In the genomic region with DNA sequence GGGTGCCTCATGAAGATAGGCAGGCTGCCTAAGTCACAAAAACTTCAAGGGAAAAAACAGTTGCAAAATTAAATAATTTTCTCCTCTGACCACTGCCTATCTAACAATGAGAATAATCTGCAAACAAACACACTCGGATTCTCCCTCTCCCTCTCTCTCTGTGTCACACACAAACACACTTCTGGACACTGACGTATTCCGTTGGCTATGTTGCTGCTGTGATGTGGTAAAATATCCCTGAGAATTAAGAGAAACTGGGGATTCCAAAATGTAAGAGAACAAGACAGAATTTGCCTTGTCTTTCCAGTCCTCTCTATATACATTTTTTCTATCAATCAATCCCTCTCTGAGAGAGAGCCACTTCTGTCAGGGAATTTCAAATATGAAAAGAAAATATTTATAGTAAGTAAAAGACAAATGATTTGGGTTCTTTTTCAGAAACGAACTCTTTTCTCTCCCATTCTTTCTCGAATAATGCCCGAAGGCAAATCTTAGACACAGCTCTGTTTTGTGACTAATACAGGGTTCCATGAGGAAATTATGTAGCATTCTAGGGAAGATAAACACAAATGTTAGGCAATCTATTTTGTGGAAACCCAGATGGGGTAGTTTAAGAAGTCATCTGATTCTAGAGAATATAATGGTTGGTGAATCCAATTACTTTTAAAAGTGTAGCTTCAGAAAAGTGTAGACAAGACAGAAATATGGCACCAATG, we compare ENCODE assay signal across 24 cellular contexts.
DNase-seq lines count a peak whose midpoint lies in the region; ATAC-seq and TF ChIP-seq lines count a peak whose summit lies in the region.
"Had no signal": no experiment of that assay in that cellular context is flagged by ENCODE, and none has a peak within 500 bp of the region (broad histone marks: within the 10 kb centered on the region; RNA-seq: fewer than 3 reads in every experiment).

No MANE protein-coding gene starts in this region.

- no peak for TF ChIP-seq CTCF in mesothelial cell of epicardium (IDR thresholded peaks at IDR 0.05; ENCODE audit: unreplicated experiment)
- TF ChIP-seq CTCF in heart right ventricle (IDR thresholded peaks at IDR 0.05): no peak

- no peak for ATAC-seq in heart right ventricle
- ATAC-seq: natural killer cell treated with Interleukin-12 subunit alpha and Interleukin-12 subunit beta and Interleukin-15 and Interleukin-18, amount 100 ng/mL, for 72 hours had no signal

- DNase-seq in COLO829 (ENCODE audit: low spot score) (peak; percentile 13), M059J (ENCODE audit: low read depth) (peak; percentile 76), dedifferentiated amniotic fluid mesenchymal stem cell (ENCODE audit: extremely low spot score) (peak; percentile 26), mesothelial cell of epicardium (ENCODE audit: low spot score in 2 of 2, unreplicated experiment in 2 of 2) (no peak), RKO (ENCODE audit: low spot score) (no peak), NOMO-1 treated with DMSO at 0.1 percent for 48 hours (lab: John Stamatoyannopoulos, UW; ENCODE audit: unreplicated experiment) (no peak), heart right ventricle (no peak)
- no peak for DNase-seq in activated CD4-positive, alpha-beta T cell treated with anti-CD3 and anti-CD28 coated beads, Interleukin-2, amount 50 U/mL, for 48 hours
- DNase-seq: activated CD4-positive, CD25-positive, alpha-beta regulatory T cell treated with anti-CD3 and anti-CD28 coated beads, Interleukin-2, amount 50 U/mL, for 72 hours; activated CD8-positive, alpha-beta memory T cell treated with anti-CD3 and anti-CD28 coated beads for 24 hours; activated naive CD4-positive, alpha-beta T cell treated with anti-CD3 and anti-CD28 coated beads, Interleukin-2, amount 10 ng/mL, durations not matched to agents 7 days and 5 days; activated T-cell treated with anti-CD3 and anti-CD28 coated beads, Interleukin-2, amount 50 U/mL, for 48 hours; Caco-2; kidney glomerular epithelial cell; NCI-H1436 treated with DMSO at 0.1 percent for 48 hours; NCI-H2171; NCI-H526 treated with DMSO at 0.1 percent for 48 hours; SHP77; stimulated activated CD4-positive, alpha-beta T cell treated with anti-CD3 and anti-CD28 coated beads, Interleukin-4, amount 100 ng/mL, for 1 hour; tibial artery had no signal

- H3K36me3 ChIP-seq in heart right ventricle: peaks cover 0 to 12% (median 6%) of the 10 kb centered on the region in 9 donors

- H3K27ac ChIP-seq in heart right ventricle: no peak overlapping the region
- H3K27ac ChIP-seq: tibial artery had no signal

- H3K36me3 Mint-ChIP-seq in mesothelial cell of epicardium: peaks cover 15% of the 10 kb centered on the region
- H3K36me3 Mint-ChIP-seq: activated naive CD4-positive, alpha-beta T cell treated with anti-CD3 and anti-CD28 coated beads, Interleukin-2, amount 10 ng/mL, durations not matched to agents 7 days and 5 days had no signal

- WGBS in heart right ventricle, 2 donors: 86 to 88% methylated on average over 6 of the region's 6 CpGs

- H3K27ac Mint-ChIP-seq in mesothelial cell of epicardium: peak overlapping the region; percentile 89
- H3K27ac Mint-ChIP-seq: activated naive CD4-positive, alpha-beta T cell treated with anti-CD3 and anti-CD28 coated beads, Interleukin-2, amount 10 ng/mL, durations not matched to agents 7 days and 5 days; memory B cell; natural killer cell treated with Interleukin-12 subunit alpha and Interleukin-12 subunit beta and Interleukin-15 and Interleukin-18, amount 100 ng/mL, for 72 hours; stimulated activated naive CD8-positive, alpha-beta T cell treated with anti-CD3 and anti-CD28 coated beads, Interleukin-15, Interleukin-2, amounts not matched to agents 100 ng/mL and 50 ng/mL, for 24 hours had no signal

- no peaks in the 10 kb centered on the region for H3K27me3 Mint-ChIP-seq in mesothelial cell of epicardium (ENCODE audit: low read depth)
- H3K27me3 Mint-ChIP-seq: activated naive CD4-positive, alpha-beta T cell treated with anti-CD3 and anti-CD28 coated beads, Interleukin-2, amount 10 ng/mL, durations not matched to agents 7 days and 5 days; memory B cell; natural killer cell treated with Interleukin-12 subunit alpha and Interleukin-12 subunit beta and Interleukin-15 and Interleukin-18, amount 100 ng/mL, for 72 hours; stimulated activated naive CD8-positive, alpha-beta T cell treated with anti-CD3 and anti-CD28 coated beads, Interleukin-15, Interleukin-2, amounts not matched to agents 100 ng/mL and 50 ng/mL, for 24 hours had no signal

- no peak overlapping the region for H3K4me3 Mint-ChIP-seq in mesothelial cell of epicardium
- H3K4me3 Mint-ChIP-seq: activated naive CD4-positive, alpha-beta T cell treated with anti-CD3 and anti-CD28 coated beads, Interleukin-2, amount 10 ng/mL, durations not matched to agents 7 days and 5 days; memory B cell; natural killer cell treated with Interleukin-12 subunit alpha and Interleukin-12 subunit beta and Interleukin-15 and Interleukin-18, amount 100 ng/mL, for 72 hours; stimulated activated naive CD8-positive, alpha-beta T cell treated with anti-CD3 and anti-CD28 coated beads, Interleukin-15, Interleukin-2, amounts not matched to agents 100 ng/mL and 50 ng/mL, for 24 hours had no signal

- intact Hi-C loops in heart right ventricle (cut with DNase I): no loop called here

- no peak overlapping the region for H3K4me3 ChIP-seq in heart right ventricle
- H3K4me3 ChIP-seq: smooth muscle cell, tibial artery had no signal

- H3K27me3 ChIP-seq in heart right ventricle: no peaks in the 10 kb centered on the region
- H3K27me3 ChIP-seq: tibial artery had no signal

- H3K9me3 Mint-ChIP-seq in mesothelial cell of epicardium: no peaks in the 10 kb centered on the region
- H3K9me3 Mint-ChIP-seq: memory B cell; natural killer cell treated with Interleukin-12 subunit alpha and Interleukin-12 subunit beta and Interleukin-15 and Interleukin-18, amount 100 ng/mL, for 72 hours; stimulated activated naive CD8-positive, alpha-beta T cell treated with anti-CD3 and anti-CD28 coated beads, Interleukin-15, Interleukin-2, amounts not matched to agents 100 ng/mL and 50 ng/mL, for 24 hours had no signal

- peaks cover 0 to 20% (median 7%) of the 10 kb centered on the region in 11 donors for H3K9me3 ChIP-seq in heart right ventricle

- peaks cover 42% of the 10 kb centered on the region for H3K4me1 Mint-ChIP-seq in mesothelial cell of epicardium
- H3K4me1 Mint-ChIP-seq: activated naive CD4-positive, alpha-beta T cell treated with anti-CD3 and anti-CD28 coated beads, Interleukin-2, amount 10 ng/mL, durations not matched to agents 7 days and 5 days; memory B cell had no signal

- H3K4me1 ChIP-seq in heart right ventricle: peaks cover 0 to 3% (median 0%) of the 10 kb centered on the region in 9 donors
- H3K4me1 ChIP-seq: Caco-2, tibial artery had no signal

Comparison
In these comparisons a context has a peak if more than half of its experiments do, and no peak if none do; other contexts are left out.
1. DNase-seq: peak in COLO829 (single experiment), M059J (single experiment) and dedifferentiated amniotic fluid mesenchymal stem cell (single experiment); none in mesothelial cell of epicardium (0 of 2), activated CD4-positive, alpha-beta T cell treated with anti-CD3 and anti-CD28 coated beads, Interleukin-2, amount 50 U/mL, for 48 hours (0 of 2), RKO (single experiment), NOMO-1 treated with DMSO at 0.1 percent for 48 hours (single experiment) and heart right ventricle (0 of 2).